ENCODE assay signal across 7 cellular contexts in the genomic region with DNA sequence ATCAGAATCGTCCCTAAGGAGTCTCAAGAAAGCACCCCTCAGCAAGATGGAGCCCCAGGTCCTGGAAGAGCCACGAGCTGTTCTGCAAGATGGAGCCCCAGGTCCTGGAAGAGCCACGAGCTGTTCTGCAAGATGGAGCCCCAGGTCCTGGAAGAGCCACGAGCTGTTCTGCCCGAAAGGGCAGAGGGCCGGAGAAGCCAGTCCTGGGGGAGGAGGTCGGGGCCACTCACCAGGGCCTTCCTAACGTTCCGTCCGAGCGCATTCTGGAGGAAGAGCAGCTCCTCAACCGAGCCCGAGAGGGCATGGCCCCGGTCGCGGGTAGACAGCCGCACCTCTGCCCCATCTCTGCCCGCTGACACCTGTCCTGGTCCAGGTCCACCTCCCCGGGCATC.
DNase-seq lines count a peak whose midpoint lies in the region; ATAC-seq and TF ChIP-seq lines count a peak whose summit lies in the region.
"Not testable (repeated sequence)": the region's sequence is repeated elsewhere in the genome, so short reads cannot be mapped to it uniquely, and the experiment has no call there.

No MANE protein-coding gene starts in this region.

- peak overlapping the region; percentile 39 for H3K27ac ChIP-seq in OCI-LY7 (ENCODE audit: low read depth, low read length, poor library complexity, severe bottlenecking)
- peak overlapping the region; percentile 51 for H3K27ac ChIP-seq in effector memory CD4-positive, alpha-beta T cell (ENCODE audit: insufficient read depth, low read length, poor library complexity, severe bottlenecking)

- H3K4me1 ChIP-seq in OCI-LY7 (ENCODE audit: insufficient read depth, low read length, poor library complexity, severe bottlenecking) = peaks cover 25% of the 10 kb centered on the region
- peaks cover 16% of the 10 kb centered on the region for H3K4me1 ChIP-seq in effector memory CD4-positive, alpha-beta T cell (ENCODE audit: control insufficient read depth, insufficient read depth, low read length, poor library complexity, severe bottlenecking)
- not testable (repeated sequence) for H3K4me1 ChIP-seq in mucosa of descending colon (ENCODE audit: low read depth)

- peaks cover 47% of the 10 kb centered on the region for H3K36me3 Mint-ChIP-seq in activated T-cell treated with anti-CD3 and anti-CD28 coated beads, Interleukin-2, amount 50 U/mL, for 24 hours (ENCODE audit: low read depth)

- DNase-seq in OCI-LY7 (ENCODE audit: low spot score) (peak; percentile 8), mucosa of descending colon (peak in 2 of 3 donors; percentile 16 to 30)
- peak; percentile 71 for DNase-seq in activated T-cell treated with anti-CD3 and anti-CD28 coated beads, Interleukin-2, amount 50 U/mL, for 24 hours
- not testable (repeated sequence) for DNase-seq in effector memory CD4-positive, alpha-beta T cell
- DNase-seq in stimulated activated CD4-positive, alpha-beta T cell treated with anti-CD3 and anti-CD28 coated beads, Interleukin-2, amount 100 ng/mL, for 24 hours = peak; percentile 37 to 59

- not testable (repeated sequence) for H3K27me3 ChIP-seq in effector memory CD4-positive, alpha-beta T cell (replicated peaks; ENCODE audit: control insufficient read depth, insufficient read depth, low read length, poor library complexity, severe bottlenecking)

- POLR2A ChIA-PET in OCI-LY7 (lab: Charles Lee) = interaction anchor here (0.6 to 1.2 kb wide), 4 partner anchors 10 to 598 kb away, joined by 3 to 6 read pairs (median 3); no protein-coding TSS in a partner anchor

- CTCF ChIA-PET in OCI-LY7 (lab: Charles Lee; ENCODE audit: unreplicated experiment) = not testable (repeated sequence)

- H3K9me3 Mint-ChIP-seq in activated T-cell treated with anti-CD3 and anti-CD28 coated beads, Interleukin-2, amount 50 U/mL, for 24 hours = not testable (repeated sequence)

- peak overlapping the region; percentile 76 for H3K4me2 ChIP-seq in OCI-LY7 (ENCODE audit: low read length)

- peaks cover 44% of the 10 kb centered on the region for H3K36me3 ChIP-seq in OCI-LY7 (ENCODE audit: insufficient read depth, low read length)
- H3K36me3 ChIP-seq in effector memory CD4-positive, alpha-beta T cell (ENCODE audit: control insufficient read depth, insufficient read depth, low read length); mucosa of descending colon (ENCODE audit: low read depth): not testable (repeated sequence)

- peak overlapping the region; percentile 94 for H2AFZ ChIP-seq in OCI-LY7 (ENCODE audit: low read length)

- H3K9me3 ChIP-seq in OCI-LY7 (ENCODE audit: low read length); effector memory CD4-positive, alpha-beta T cell (ENCODE audit: control insufficient read depth, low read length); mucosa of descending colon: not testable (repeated sequence)

- intact Hi-C loops in OCI-LY7 (cut with micrococcal nuclease; ENCODE audit: unreplicated experiment); mucosa of descending colon (cut with DNase I, micrococcal nuclease): not testable (repeated sequence)

- ATAC-seq in GM18909 (IDR thresholded peaks at IDR 0.05; ENCODE audit: poor library complexity, unreplicated experiment) (peak; percentile 38), HG02759 (IDR thresholded peaks at IDR 0.05; ENCODE audit: unreplicated experiment) (peak; percentile 40), mucosa of descending colon (peak; percentile 74)

- H3K4me3 Mint-ChIP-seq in activated T-cell treated with anti-CD3 and anti-CD28 coated beads, Interleukin-2, amount 50 U/mL, for 24 hours = peak overlapping the region; percentile 92

- TF ChIP-seq CTCF in OCI-LY7 (conservative IDR thresholded peaks at IDR 0.05; ENCODE audit: low read length); mucosa of descending colon (IDR thresholded peaks at IDR 0.05): not testable (repeated sequence)

- peak overlapping the region; percentile 94 for H3K4me3 ChIP-seq in OCI-LY7 (ENCODE audit: low read depth, low read length, poor library complexity, severe bottlenecking)
- peak overlapping the region; percentile 82 for H3K4me3 ChIP-seq in effector memory CD4-positive, alpha-beta T cell (ENCODE audit: insufficient read depth, low read depth, low read length, poor library complexity, severe bottlenecking)
- not testable (repeated sequence) for H3K4me3 ChIP-seq in mucosa of descending colon

- peak overlapping the region; percentile 92 for H3K27ac Mint-ChIP-seq in activated T-cell treated with anti-CD3 and anti-CD28 coated beads, Interleukin-2, amount 50 U/mL, for 24 hours

- H3K27me3 Mint-ChIP-seq in activated T-cell treated with anti-CD3 and anti-CD28 coated beads, Interleukin-2, amount 50 U/mL, for 24 hours = not testable (repeated sequence)

- TSS peak; percentile 53 for BruUV-seq in OCI-LY7 (replicated peaks; lab: Mats Ljungman, UMichigan)

- peaks cover 51% of the 10 kb centered on the region for H3K4me1 Mint-ChIP-seq in activated T-cell treated with anti-CD3 and anti-CD28 coated beads, Interleukin-2, amount 50 U/mL, for 24 hours (ENCODE audit: low read depth)

- H3K79me2 ChIP-seq in OCI-LY7 (ENCODE audit: insufficient read depth, low read depth, low read length) = peaks cover 48% of the 10 kb centered on the region

- H3K9me2 ChIP-seq in OCI-LY7 (ENCODE audit: insufficient read depth, low read length) = not testable (repeated sequence)

- H4K20me1 ChIP-seq in OCI-LY7 (ENCODE audit: insufficient read depth, low read length) = not testable (repeated sequence)
